In the genomic region with DNA sequence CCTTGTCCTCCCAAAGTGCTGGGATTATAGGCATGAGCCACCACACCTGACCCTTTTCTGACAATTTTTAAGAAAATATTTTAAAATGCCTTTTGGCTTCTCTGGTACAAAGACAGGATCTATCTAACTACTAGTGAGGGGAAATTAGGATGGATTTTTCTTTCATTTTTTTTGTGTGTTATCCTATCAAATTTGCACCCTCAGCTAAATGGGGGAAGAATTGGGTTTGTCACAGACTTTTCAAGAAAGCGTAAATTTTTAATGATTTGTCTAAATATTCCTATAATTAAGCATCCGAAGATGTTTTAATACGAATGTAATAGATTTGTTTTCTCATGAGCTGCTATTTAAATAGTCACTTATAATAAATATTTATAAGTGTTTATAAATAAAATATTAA, we compare ENCODE assay signal across 30 cellular contexts.
"Had no signal": no experiment of that assay in that cellular context is flagged by ENCODE, and none has a peak within 500 bp of the region (broad histone marks: within the 10 kb centered on the region; RNA-seq: fewer than 3 reads in every experiment).

No MANE protein-coding gene starts in this region.

- H3K27me3 ChIP-seq: breast epithelium, cardiac muscle cell, colonic mucosa, esophagus squamous epithelium, gastroesophageal sphincter, heart right ventricle had no signal

- H3K9me3 ChIP-seq: breast epithelium, colonic mucosa, esophagus squamous epithelium, gastroesophageal sphincter had no signal

- DNase-seq: activated B cell treated with CpG ODN at 0.5 μM for 24 hours; activated CD4-positive, alpha-beta T cell treated with anti-CD3 and anti-CD28 coated beads for 48 hours; activated CD4-positive, alpha-beta T cell treated with anti-CD3 and anti-CD28 coated beads, Interleukin-2, amount 50 U/mL, for 1 hour; activated CD4-positive, alpha-beta T cell treated with anti-CD3 and anti-CD28 coated beads, Interleukin-2, amount 50 U/mL, for 48 hours; activated CD8-positive, alpha-beta memory T cell treated with anti-CD3 and anti-CD28 coated beads for 24 hours; activated CD8-positive, alpha-beta T cell treated with anti-CD3 and anti-CD28 coated beads for 36 hours; activated effector memory CD4-positive, alpha-beta T cell treated with Interleukin-2 at 50 U/mL for 16 hours; activated gamma-delta T cell treated with Interleukin-2 at 50 U/mL for 16 hours; activated naive CD4-positive, alpha-beta T cell treated with anti-CD3 and anti-CD28 coated beads, Interleukin-2, amount 50 U/mL, for 16 hours; activated naive CD4-positive, alpha-beta T cell treated with Interleukin-2 at 50 U/mL for 16 hours; activated T-cell treated with anti-CD3 and anti-CD28 coated beads, Interleukin-2, amount 50 U/mL, for 4 hours; amygdala; aorta; central memory CD4-positive, alpha-beta T cell; cerebellar nuclear complex; colonic mucosa; effector CD8-positive, alpha-beta T cell; esophagus squamous epithelium; foreskin melanocyte; heart right ventricle; T-helper 17 cell; T1000; WERI-Rb-1 had no signal

- FAIRE-seq: endometrium had no signal

- H3K4me1 ChIP-seq: breast epithelium, colonic mucosa, heart right ventricle had no signal

- H3K27ac ChIP-seq: breast epithelium, cardiac muscle cell, colonic mucosa, epithelial cell of prostate, heart right ventricle, WERI-Rb-1 had no signal

- ATAC-seq: activated CD4-positive, CD25-positive, alpha-beta regulatory T cell treated with anti-CD3 and anti-CD28 coated beads, Interleukin-2, amount 50 U/mL, for 24 hours; activated CD8-positive, alpha-beta T cell treated with anti-CD3 and anti-CD28 coated beads for 36 hours; activated T-cell treated with anti-CD3 and anti-CD28 coated beads, Interleukin-2, amount 50 U/mL, for 4 hours; activated T-helper 17 cell treated with anti-CD3 and anti-CD28 coated beads, Interleukin-2, amount 50 U/mL, for 72 hours; heart right ventricle; T-helper 17 cell had no signal

- H3K36me3 ChIP-seq: breast epithelium, cardiac muscle cell, colonic mucosa, esophagus squamous epithelium, gastroesophageal sphincter, heart right ventricle, WERI-Rb-1 had no signal

- H3K4me3 ChIP-seq: breast epithelium, cardiac muscle cell, colonic mucosa, esophagus squamous epithelium, gastroesophageal sphincter, heart right ventricle had no signal
